ENCODE assay signal across 8 cellular contexts in genomic region chr13:33723365-33723764, GRCh38.
DNase-seq lines count a peak whose midpoint lies in the region; ATAC-seq and TF ChIP-seq lines count a peak whose summit lies in the region.

No MANE protein-coding gene starts in this region.

- peaks cover 8% of the 10 kb centered on the region for H3K4me1 ChIP-seq in neural progenitor cell

- peak overlapping the region; percentile 5 for H3K4me3 Mint-ChIP-seq in central memory CD8-positive, alpha-beta T cell
- H3K4me3 Mint-ChIP-seq in neural progenitor cell: no peak overlapping the region

- H3K9ac ChIP-seq in neural progenitor cell: no peak overlapping the region

- peak overlapping the region; percentile 55 for H2AFZ ChIP-seq in neural progenitor cell (replicated peaks)

- no peaks in the 10 kb centered on the region for H3K36me3 Mint-ChIP-seq in central memory CD8-positive, alpha-beta T cell (ENCODE audit: insufficient read depth)
- H3K36me3 Mint-ChIP-seq in neural progenitor cell: no peaks in the 10 kb centered on the region

- no peak overlapping the region for H3K4me3 ChIP-seq in neural progenitor cell

- no peaks in the 10 kb centered on the region for H3K27me3 Mint-ChIP-seq in central memory CD8-positive, alpha-beta T cell
- H3K27me3 Mint-ChIP-seq in neural progenitor cell (ENCODE audit: insufficient read depth, low read depth): no peaks in the 10 kb centered on the region

- H3K9me3 ChIP-seq in neural progenitor cell (ENCODE audit: low read depth): no peaks in the 10 kb centered on the region

- H3K79me2 ChIP-seq in neural progenitor cell (ENCODE audit: low read depth): no peaks in the 10 kb centered on the region

- H3K27ac Mint-ChIP-seq in central memory CD8-positive, alpha-beta T cell (ENCODE audit: low read depth): peak overlapping the region; percentile 77
- H3K27ac Mint-ChIP-seq in neural progenitor cell: no peak overlapping the region

- peak; percentile 18 for TF ChIP-seq POLR2A in GM19099 (IDR thresholded peaks at IDR 0.05; ENCODE audit: extremely low read depth, insufficient read length, low read depth)

- no peak for ATAC-seq in central memory CD8-positive, alpha-beta T cell (replicated peaks; ENCODE audit: extremely low read depth, poor library complexity, severe bottlenecking)
- ATAC-seq in HG03045 (IDR thresholded peaks at IDR 0.05; ENCODE audit: unreplicated experiment): no peak

- no peak overlapping the region for H3K27ac ChIP-seq in neural progenitor cell

- H3K27me3 ChIP-seq in neural progenitor cell: no peaks in the 10 kb centered on the region

- no peaks in the 10 kb centered on the region for H3K36me3 ChIP-seq in neural progenitor cell

- no peaks in the 10 kb centered on the region for H3K9me3 Mint-ChIP-seq in central memory CD8-positive, alpha-beta T cell
- peaks cover 7% of the 10 kb centered on the region for H3K9me3 Mint-ChIP-seq in neural progenitor cell

- no peak for TF ChIP-seq CTCF in neural progenitor cell (IDR thresholded peaks at IDR 0.05)

- no peaks in the 10 kb centered on the region for H4K20me1 ChIP-seq in neural progenitor cell (ENCODE audit: low read depth)

- peaks cover 20% of the 10 kb centered on the region for H3K4me1 Mint-ChIP-seq in central memory CD8-positive, alpha-beta T cell
- H3K4me1 Mint-ChIP-seq in neural progenitor cell: peaks cover 3% of the 10 kb centered on the region

- H3K4me2 ChIP-seq in neural progenitor cell: no peak overlapping the region

- no peaks in the 10 kb centered on the region for H3F3A ChIP-seq in neural progenitor cell (ENCODE audit: low read depth)

- DNase-seq in MV-4-11 (lab: John Stamatoyannopoulos, UW): peak; percentile 6
- DNase-seq in central memory CD8-positive, alpha-beta T cell (ENCODE audit: low spot score in 2 of 2): no peak
- DNase-seq in neural progenitor cell (ENCODE audit: low spot score): no peak
- DNase-seq in NCI-H1694 treated with DMSO at 0.1 percent for 48 hours (lab: John Stamatoyannopoulos, UW): no peak
- no peak for DNase-seq in stimulated activated CD4-positive, alpha-beta T cell treated with anti-CD3 and anti-CD28 coated beads, Interleukin-2, amount 100 ng/mL, for 24 hours
- no peak for DNase-seq in NCI-H1092 treated with DMSO at 0.1 percent for 48 hours (lab: John Stamatoyannopoulos, UW)
